ENCODE assay signal across 19 cellular contexts in genomic region chr12:11832100-11832499, GRCh38.
DNase-seq lines count a peak whose midpoint lies in the region; ATAC-seq and TF ChIP-seq lines count a peak whose summit lies in the region.
"Had no signal": no experiment of that assay in that cellular context is flagged by ENCODE, and none has a peak within 500 bp of the region (broad histone marks: within the 10 kb centered on the region; RNA-seq: fewer than 3 reads in every experiment).

No MANE protein-coding gene starts in this region.

- H3K9me3 ChIP-seq in thyroid gland, result no peaks in the 10 kb centered on the region
- H3K9me3 ChIP-seq: SJCRH30 had no signal

- no peak for TF ChIP-seq CTCF in thyroid gland (IDR thresholded peaks at IDR 0.05)

- WGBS in thyroid gland, 2 donors, result 78 to 80% methylated on average over 4 of the region's 4 CpGs

- no peak overlapping the region for H3K4me3 Mint-ChIP-seq in activated naive CD4-positive, alpha-beta T cell treated with anti-CD3 and anti-CD28 coated beads, Interleukin-2, amount 10 ng/mL, durations not matched to agents 7 days and 5 days
- no peak overlapping the region for H3K4me3 Mint-ChIP-seq in central memory CD8-positive, alpha-beta T cell
- H3K4me3 Mint-ChIP-seq in stimulated activated naive B cell treated with anti-CD40 and anti-IgM and Interleukin-4, amounts not matched to agents 10 μg/mL and 1 μg/mL and 100 μg/mL, for 72 hours, result peak overlapping the region in 1 of 2 donors; percentile 39
- H3K4me3 Mint-ChIP-seq: activated CD4-positive, alpha-beta T cell treated with anti-CD3 and anti-CD28 coated beads, Interleukin-2, amount 10 ng/mL, durations not matched to agents 7 days and 5 days; HFFc6 had no signal

- no peaks in the 10 kb centered on the region for H3K36me3 ChIP-seq in thyroid gland
- H3K36me3 ChIP-seq: brain microvascular endothelial cell, SJCRH30 had no signal

- no peak overlapping the region for H3K4me3 ChIP-seq in thyroid gland (replicated peaks in 1 of 3)
- H3K4me3 ChIP-seq: hepatocyte, SJCRH30 had no signal

- H3K4me1 Mint-ChIP-seq in activated naive CD4-positive, alpha-beta T cell treated with anti-CD3 and anti-CD28 coated beads, Interleukin-2, amount 10 ng/mL, durations not matched to agents 7 days and 5 days, result peaks cover 20% of the 10 kb centered on the region
- peaks cover 29% of the 10 kb centered on the region for H3K4me1 Mint-ChIP-seq in central memory CD8-positive, alpha-beta T cell
- peaks cover 37 to 51% of the 10 kb centered on the region in 2 donors for H3K4me1 Mint-ChIP-seq in stimulated activated naive B cell treated with anti-CD40 and anti-IgM and Interleukin-4, amounts not matched to agents 10 μg/mL and 1 μg/mL and 100 μg/mL, for 72 hours

- TF ChIP-seq POLR2A in thyroid gland (IDR thresholded peaks at IDR 0.05), result no peak

- H3K27me3 Mint-ChIP-seq in activated naive CD4-positive, alpha-beta T cell treated with anti-CD3 and anti-CD28 coated beads, Interleukin-2, amount 10 ng/mL, durations not matched to agents 7 days and 5 days, result no peaks in the 10 kb centered on the region
- no peaks in the 10 kb centered on the region for H3K27me3 Mint-ChIP-seq in central memory CD8-positive, alpha-beta T cell
- no peaks in the 10 kb centered on the region for H3K27me3 Mint-ChIP-seq in stimulated activated naive B cell treated with anti-CD40 and anti-IgM and Interleukin-4, amounts not matched to agents 10 μg/mL and 1 μg/mL and 100 μg/mL, for 72 hours
- H3K27me3 Mint-ChIP-seq: activated CD4-positive, alpha-beta T cell treated with anti-CD3 and anti-CD28 coated beads, Interleukin-2, amount 10 ng/mL, durations not matched to agents 7 days and 5 days had no signal

- H3K27ac Mint-ChIP-seq in activated naive CD4-positive, alpha-beta T cell treated with anti-CD3 and anti-CD28 coated beads, Interleukin-2, amount 10 ng/mL, durations not matched to agents 7 days and 5 days, result peak overlapping the region; percentile 7
- H3K27ac Mint-ChIP-seq in central memory CD8-positive, alpha-beta T cell (ENCODE audit: low read depth), result peak overlapping the region; percentile 12
- H3K27ac Mint-ChIP-seq in stimulated activated naive B cell treated with anti-CD40 and anti-IgM and Interleukin-4, amounts not matched to agents 10 μg/mL and 1 μg/mL and 100 μg/mL, for 72 hours, result peak overlapping the region; percentile 92
- H3K27ac Mint-ChIP-seq: activated CD4-positive, alpha-beta T cell treated with anti-CD3 and anti-CD28 coated beads, Interleukin-2, amount 10 ng/mL, durations not matched to agents 7 days and 5 days; HFFc6 had no signal

- peaks cover 14% of the 10 kb centered on the region for H3K36me3 Mint-ChIP-seq in activated naive CD4-positive, alpha-beta T cell treated with anti-CD3 and anti-CD28 coated beads, Interleukin-2, amount 10 ng/mL, durations not matched to agents 7 days and 5 days
- H3K36me3 Mint-ChIP-seq in central memory CD8-positive, alpha-beta T cell (ENCODE audit: insufficient read depth), result peaks cover 6% of the 10 kb centered on the region
- H3K36me3 Mint-ChIP-seq in stimulated activated naive B cell treated with anti-CD40 and anti-IgM and Interleukin-4, amounts not matched to agents 10 μg/mL and 1 μg/mL and 100 μg/mL, for 72 hours, result peaks cover 5 to 21% of the 10 kb centered on the region in 2 donors

- intact Hi-C loops in thyroid gland (cut with DNase I), result no loop called here

- no peak overlapping the region for H3K27ac ChIP-seq in thyroid gland
- H3K27ac ChIP-seq: brain microvascular endothelial cell, hepatocyte, SJCRH30 had no signal

- H3K4me1 ChIP-seq in thyroid gland, result peaks cover 44 to 64% of the 10 kb centered on the region in 2 donors
- H3K4me1 ChIP-seq: SJCRH30 had no signal

- CTCF ChIA-PET in activated naive CD4-positive, alpha-beta T cell treated with anti-CD3 and anti-CD28 coated beads, Interleukin-2, amount 10 ng/mL, durations not matched to agents 7 days and 5 days (lab: Charles Lee), result interaction anchor here (1.4 kb wide), 1 partner anchor 252 kb away, joined by 5 read pairs; no protein-coding TSS in a partner anchor

- H3K9me3 Mint-ChIP-seq in activated naive CD4-positive, alpha-beta T cell treated with anti-CD3 and anti-CD28 coated beads, Interleukin-2, amount 10 ng/mL, durations not matched to agents 7 days and 5 days, result no peaks in the 10 kb centered on the region
- H3K9me3 Mint-ChIP-seq in central memory CD8-positive, alpha-beta T cell, result no peaks in the 10 kb centered on the region
- H3K9me3 Mint-ChIP-seq in stimulated activated naive B cell treated with anti-CD40 and anti-IgM and Interleukin-4, amounts not matched to agents 10 μg/mL and 1 μg/mL and 100 μg/mL, for 72 hours, result no peaks in the 10 kb centered on the region
- H3K9me3 Mint-ChIP-seq: activated CD4-positive, alpha-beta T cell treated with anti-CD3 and anti-CD28 coated beads, Interleukin-2, amount 10 ng/mL, durations not matched to agents 7 days and 5 days; HFFc6 had no signal

- H3K27me3 ChIP-seq in thyroid gland, result no peaks in the 10 kb centered on the region
- H3K27me3 ChIP-seq: brain microvascular endothelial cell, hepatocyte, SJCRH30 had no signal

- ATAC-seq in HG03175 (IDR thresholded peaks at IDR 0.05; ENCODE audit: unreplicated experiment) (peak; percentile 37), GM18870 (IDR thresholded peaks at IDR 0.05; ENCODE audit: unreplicated experiment) (no peak)
- ATAC-seq in central memory CD8-positive, alpha-beta T cell (replicated peaks; ENCODE audit: extremely low read depth, poor library complexity, severe bottlenecking), result no peak
- no peak for ATAC-seq in stimulated activated naive B cell treated with anti-CD40 and anti-IgM and Interleukin-4, amounts not matched to agents 10 μg/mL and 1 μg/mL and 100 μg/mL, for 72 hours (replicated peaks)

- DNase-seq in activated naive CD4-positive, alpha-beta T cell treated with anti-CD3 and anti-CD28 coated beads, Interleukin-2, amount 10 ng/mL, durations not matched to agents 7 days and 5 days, result no peak
- no peak for DNase-seq in activated naive CD4-positive, alpha-beta T cell treated with Interleukin-2 at 50 U/mL for 16 hours
- no peak for DNase-seq in central memory CD8-positive, alpha-beta T cell (ENCODE audit: low spot score in 2 of 2)
- no peak for DNase-seq in stimulated activated naive B cell treated with anti-CD40 and anti-IgM and Interleukin-4, amounts not matched to agents 10 μg/mL and 1 μg/mL and 100 μg/mL, for 72 hours
- DNase-seq in NCI-H82 treated with DMSO at 0.1 percent for 48 hours (lab: John Stamatoyannopoulos, UW; ENCODE audit: unreplicated experiment) (no peak), thyroid gland (no peak)
- DNase-seq: activated CD4-positive, alpha-beta T cell treated with anti-CD3 and anti-CD28 coated beads, Interleukin-2, amount 10 ng/mL, durations not matched to agents 7 days and 5 days; brain microvascular endothelial cell; EL; HFFc6; Karpas-422; kidney glomerular epithelial cell; NCI-H1417; NCI-H446; SJCRH30; stimulated activated naive CD4-positive, alpha-beta T cell had no signal

Comparison
In these comparisons a context has a peak if more than half of its experiments do, and no peak if none do; other contexts are left out.
1. H3K27ac Mint-ChIP-seq: peak in every context shown above with its lines; median percentile 92 in stimulated activated naive B cell treated with anti-CD40 and anti-IgM and Interleukin-4, amounts not matched to agents 10 μg/mL and 1 μg/mL and 100 μg/mL, for 72 hours; 12 in central memory CD8-positive, alpha-beta T cell; 7 in activated naive CD4-positive, alpha-beta T cell treated with anti-CD3 and anti-CD28 coated beads, Interleukin-2, amount 10 ng/mL, durations not matched to agents 7 days and 5 days.